ENCODE assay signal across 1 cellular context in genomic region chr10:27072436-27073114, GRCh38.
TF ChIP-seq lines count a peak whose summit lies in the region.

No MANE protein-coding gene starts in this region.

TF ChIP-seq in HepG2, 621 proteins besides CTCF, POLR2A, EP300 and RAD21:
- no peak for TF ChIP-seq ZNF512B (CRISPR knock-in tag; IDR thresholded peaks at IDR 0.05; ENCODE audit: borderline replicate concordance)
- TF ChIP-seq, protein P1, sequence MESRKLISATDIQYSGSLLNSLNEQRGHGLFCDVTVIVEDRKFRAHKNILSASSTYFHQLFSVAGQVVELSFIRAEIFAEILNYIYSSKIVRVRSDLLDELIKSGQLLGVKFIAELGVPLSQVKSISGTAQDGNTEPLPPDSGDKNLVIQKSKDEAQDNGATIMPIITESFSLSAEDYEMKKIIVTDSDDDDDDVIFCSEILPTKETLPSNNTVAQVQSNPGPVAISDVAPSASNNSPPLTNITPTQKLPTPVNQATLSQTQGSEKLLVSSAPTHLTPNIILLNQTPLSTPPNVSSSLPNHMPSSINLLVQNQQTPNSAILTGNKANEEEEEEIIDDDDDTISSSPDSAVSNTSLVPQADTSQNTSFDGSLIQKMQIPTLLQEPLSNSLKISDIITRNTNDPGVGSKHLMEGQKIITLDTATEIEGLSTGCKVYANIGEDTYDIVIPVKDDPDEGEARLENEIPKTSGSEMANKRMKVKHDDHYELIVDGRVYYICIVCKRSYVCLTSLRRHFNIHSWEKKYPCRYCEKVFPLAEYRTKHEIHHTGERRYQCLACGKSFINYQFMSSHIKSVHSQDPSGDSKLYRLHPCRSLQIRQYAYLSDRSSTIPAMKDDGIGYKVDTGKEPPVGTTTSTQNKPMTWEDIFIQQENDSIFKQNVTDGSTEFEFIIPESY (CRISPR knock-in tag; IDR thresholded peaks at IDR 0.05) = peak; percentile 93
